Comparison of ENCODE assay signal across 9 cellular contexts in genomic region chr10:108465871-108466641, GRCh38.
DNase-seq lines count a peak whose midpoint lies in the region; ATAC-seq lines count a peak whose summit lies in the region.
"Had no signal": no experiment of that assay in that cellular context is flagged by ENCODE, and none has a peak within 500 bp of the region (broad histone marks: within the 10 kb centered on the region; RNA-seq: fewer than 3 reads in every experiment).

No MANE protein-coding gene starts in this region.

- no peak for ATAC-seq in naive thymus-derived CD8-positive, alpha-beta T cell
- ATAC-seq in GM18861 (IDR thresholded peaks at IDR 0.05; ENCODE audit: unreplicated experiment): no peak

- peak; percentile 39 for DNase-seq in astrocyte of the hippocampus (ENCODE audit: low read depth, low spot score)
- peak; percentile 71 for DNase-seq in retina
- DNase-seq in naive thymus-derived CD8-positive, alpha-beta T cell: no peak
- no peak for DNase-seq in activated T-helper 1 cell treated with anti-CD3 and anti-CD28 coated beads, Interleukin-12 subunit alpha, Interleukin-12 subunit beta, Interleukin-2, Interleukin-4 antibody, amounts not matched to agents 30 ng/mL and 10 ng/mL and 1 ng/mL, durations not matched to agents 14 hours and 24 hours and 36 hours (ENCODE audit: low spot score)
- DNase-seq in T-helper 9 cell: no peak
- DNase-seq: cortex of kidney had no signal

- H3K4me3 Mint-ChIP-seq in naive thymus-derived CD8-positive, alpha-beta T cell: no peak overlapping the region
- no peak overlapping the region for H3K4me3 Mint-ChIP-seq in activated T-helper 1 cell treated with anti-CD3 and anti-CD28 coated beads, Interleukin-12 subunit alpha, Interleukin-12 subunit beta, Interleukin-2, Interleukin-4 antibody, amounts not matched to agents 30 ng/mL and 10 ng/mL and 1 ng/mL, durations not matched to agents 14 hours and 24 hours and 36 hours

- no peak overlapping the region for H3K27ac Mint-ChIP-seq in naive thymus-derived CD8-positive, alpha-beta T cell
- no peak overlapping the region for H3K27ac Mint-ChIP-seq in activated T-helper 1 cell treated with anti-CD3 and anti-CD28 coated beads, Interleukin-12 subunit alpha, Interleukin-12 subunit beta, Interleukin-2, Interleukin-4 antibody, amounts not matched to agents 30 ng/mL and 10 ng/mL and 1 ng/mL, durations not matched to agents 14 hours and 24 hours and 36 hours

- peaks cover 0 to 7% (median 0%) of the 10 kb centered on the region in 9 donors for H3K9me3 Mint-ChIP-seq in naive thymus-derived CD8-positive, alpha-beta T cell
- H3K9me3 Mint-ChIP-seq in activated T-helper 1 cell treated with anti-CD3 and anti-CD28 coated beads, Interleukin-12 subunit alpha, Interleukin-12 subunit beta, Interleukin-2, Interleukin-4 antibody, amounts not matched to agents 30 ng/mL and 10 ng/mL and 1 ng/mL, durations not matched to agents 14 hours and 24 hours and 36 hours: peaks cover 7% of the 10 kb centered on the region

- H3K4me1 Mint-ChIP-seq in naive thymus-derived CD8-positive, alpha-beta T cell: no peaks in the 10 kb centered on the region
- H3K4me1 Mint-ChIP-seq in activated T-helper 1 cell treated with anti-CD3 and anti-CD28 coated beads, Interleukin-12 subunit alpha, Interleukin-12 subunit beta, Interleukin-2, Interleukin-4 antibody, amounts not matched to agents 30 ng/mL and 10 ng/mL and 1 ng/mL, durations not matched to agents 14 hours and 24 hours and 36 hours (ENCODE audit: low read depth): no peaks in the 10 kb centered on the region

- peaks cover 0 to 7% (median 0%) of the 10 kb centered on the region in 3 donors for H3K36me3 Mint-ChIP-seq in naive thymus-derived CD8-positive, alpha-beta T cell
- no peaks in the 10 kb centered on the region for H3K36me3 Mint-ChIP-seq in activated T-helper 1 cell treated with anti-CD3 and anti-CD28 coated beads, Interleukin-12 subunit alpha, Interleukin-12 subunit beta, Interleukin-2, Interleukin-4 antibody, amounts not matched to agents 30 ng/mL and 10 ng/mL and 1 ng/mL, durations not matched to agents 14 hours and 24 hours and 36 hours (ENCODE audit: low read depth)

- intact Hi-C loops in activated T-helper 1 cell treated with anti-CD3 and anti-CD28 coated beads, Interleukin-12 subunit alpha, Interleukin-12 subunit beta, Interleukin-2, Interleukin-4 antibody, amounts not matched to agents 30 ng/mL and 10 ng/mL and 1 ng/mL, durations not matched to agents 14 hours and 24 hours and 36 hours (cut with micrococcal nuclease): no loop called here

- peaks cover 3 to 17% (median 12%) of the 10 kb centered on the region in 5 donors for H3K27me3 Mint-ChIP-seq in naive thymus-derived CD8-positive, alpha-beta T cell
- H3K27me3 Mint-ChIP-seq in activated T-helper 1 cell treated with anti-CD3 and anti-CD28 coated beads, Interleukin-12 subunit alpha, Interleukin-12 subunit beta, Interleukin-2, Interleukin-4 antibody, amounts not matched to agents 30 ng/mL and 10 ng/mL and 1 ng/mL, durations not matched to agents 14 hours and 24 hours and 36 hours (ENCODE audit: insufficient read depth): peaks cover 6% of the 10 kb centered on the region

- peak overlapping the region; percentile 49 for H3K4me3 ChIP-seq in iPS-15b (ENCODE audit: low read depth, low read length)

- peaks cover 37% of the 10 kb centered on the region for H3K27me3 ChIP-seq in iPS-15b (ENCODE audit: control insufficient read depth, insufficient read depth, low read length)

- peak overlapping the region; percentile 79; the same call in 1 of the 2 replicates for H3K9ac ChIP-seq in ES-I3 (ENCODE audit: low read depth, low read length)
- H3K9ac ChIP-seq in iPS-15b (ENCODE audit: low read depth, low read length): no peak overlapping the region

- H3K36me3 ChIP-seq in ES-I3 (ENCODE audit: insufficient read depth, low read length) (no peaks in the 10 kb centered on the region), iPS-15b (ENCODE audit: control insufficient read depth, insufficient read depth, low read length) (no peaks in the 10 kb centered on the region)

- H3K4me1 ChIP-seq in ES-I3 (ENCODE audit: insufficient read depth, low read length) (no peaks in the 10 kb centered on the region), iPS-15b (ENCODE audit: control insufficient read depth, insufficient read depth, low read length) (no peaks in the 10 kb centered on the region)

- H3K9me3 ChIP-seq in ES-I3 (ENCODE audit: control insufficient read depth, insufficient read depth, low read length): peaks cover 3% of the 10 kb centered on the region; the same call in 1 of the 2 replicates
- H3K9me3 ChIP-seq in iPS-15b (ENCODE audit: control insufficient read depth, insufficient read depth, low read length): no peaks in the 10 kb centered on the region

- POLR2A ChIA-PET in naive thymus-derived CD8-positive, alpha-beta T cell (lab: Charles Lee): no interaction called here

Comparison
In these comparisons a context has a peak if more than half of its experiments do, and no peak if none do; other contexts are left out.
1. DNase-seq: peak in astrocyte of the hippocampus (single experiment) and retina (single experiment); none in naive thymus-derived CD8-positive, alpha-beta T cell (0 of 10), activated T-helper 1 cell treated with anti-CD3 and anti-CD28 coated beads, Interleukin-12 subunit alpha, Interleukin-12 subunit beta, Interleukin-2, Interleukin-4 antibody, amounts not matched to agents 30 ng/mL and 10 ng/mL and 1 ng/mL, durations not matched to agents 14 hours and 24 hours and 36 hours (single experiment) and T-helper 9 cell (single experiment).